ENCODE assay signal across 1 cellular context in the genomic region with DNA sequence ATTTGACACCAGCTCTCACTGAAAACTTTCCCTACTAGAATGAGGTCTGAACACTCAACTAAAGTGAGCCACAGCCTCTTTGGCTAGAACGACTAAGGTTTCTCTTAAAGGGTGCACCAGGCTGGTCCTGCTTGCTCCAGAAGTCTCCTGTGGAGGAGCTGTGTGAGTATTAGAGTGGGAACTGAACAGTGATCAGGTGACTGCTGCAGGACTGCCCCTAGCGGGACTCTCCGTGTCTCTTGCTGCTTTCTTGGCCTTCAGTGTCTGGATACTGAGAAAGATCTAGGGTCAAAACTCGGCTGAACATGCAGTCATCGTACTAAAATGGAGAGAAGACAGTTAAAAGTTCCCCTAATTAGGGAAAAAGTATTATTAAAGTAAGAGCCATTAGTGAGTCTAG.
TF ChIP-seq lines count a peak whose summit lies in the region.

No MANE protein-coding gene starts in this region.

TF ChIP-seq in K562, 482 proteins besides CTCF, POLR2A, EP300 and RAD21:
- TF ChIP-seq ZNF175 (CRISPR knock-in tag; IDR thresholded peaks at IDR 0.05; ENCODE audit: low read depth) (no peak), HDGF (IDR thresholded peaks at IDR 0.05) (no peak), TEAD1 (CRISPR knock-in tag; IDR thresholded peaks at IDR 0.05) (no peak), EP400 (IDR thresholded peaks at IDR 0.05) (no peak), POLR3G (IDR thresholded peaks at IDR 0.05; ENCODE audit: extremely low read depth, insufficient read length, insufficient replicate concordance) (no peak), SRSF7 (optimal IDR thresholded peaks at IDR 0.05; ENCODE audit: low read depth, low read length) (no peak), KAT2B (IDR thresholded peaks at IDR 0.05; ENCODE audit: low read depth, low read length) (no peak), ETS2 (tag; IDR thresholded peaks at IDR 0.05; ENCODE audit: borderline replicate concordance, poor library complexity, severe bottlenecking) (no peak), SP2 (IDR thresholded peaks at IDR 0.05; ENCODE audit: extremely low read depth, low read depth, low read length, poor library complexity, severe bottlenecking) (no peak), ILF3 (IDR thresholded peaks at IDR 0.05; ENCODE audit: borderline replicate concordance) (no peak)
- TF ChIP-seq, protein P1, sequence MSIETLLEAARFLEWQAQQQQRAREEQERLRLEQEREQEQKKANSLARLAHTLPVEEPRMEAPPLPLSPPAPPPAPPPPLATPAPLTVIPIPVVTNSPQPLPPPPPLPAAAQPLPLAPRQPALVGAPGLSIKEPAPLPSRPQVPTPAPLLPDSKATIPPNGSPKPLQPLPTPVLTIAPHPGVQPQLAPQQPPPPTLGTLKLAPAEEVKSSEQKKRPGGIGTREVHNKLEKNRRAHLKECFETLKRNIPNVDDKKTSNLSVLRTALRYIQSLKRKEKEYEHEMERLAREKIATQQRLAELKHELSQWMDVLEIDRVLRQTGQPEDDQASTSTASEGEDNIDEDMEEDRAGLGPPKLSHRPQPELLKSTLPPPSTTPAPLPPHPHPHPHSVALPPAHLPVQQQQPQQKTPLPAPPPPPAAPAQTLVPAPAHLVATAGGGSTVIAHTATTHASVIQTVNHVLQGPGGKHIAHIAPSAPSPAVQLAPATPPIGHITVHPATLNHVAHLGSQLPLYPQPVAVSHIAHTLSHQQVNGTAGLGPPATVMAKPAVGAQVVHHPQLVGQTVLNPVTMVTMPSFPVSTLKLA (conservative IDR thresholded peaks at IDR 0.05), result no peak
- TF ChIP-seq, protein P2, sequence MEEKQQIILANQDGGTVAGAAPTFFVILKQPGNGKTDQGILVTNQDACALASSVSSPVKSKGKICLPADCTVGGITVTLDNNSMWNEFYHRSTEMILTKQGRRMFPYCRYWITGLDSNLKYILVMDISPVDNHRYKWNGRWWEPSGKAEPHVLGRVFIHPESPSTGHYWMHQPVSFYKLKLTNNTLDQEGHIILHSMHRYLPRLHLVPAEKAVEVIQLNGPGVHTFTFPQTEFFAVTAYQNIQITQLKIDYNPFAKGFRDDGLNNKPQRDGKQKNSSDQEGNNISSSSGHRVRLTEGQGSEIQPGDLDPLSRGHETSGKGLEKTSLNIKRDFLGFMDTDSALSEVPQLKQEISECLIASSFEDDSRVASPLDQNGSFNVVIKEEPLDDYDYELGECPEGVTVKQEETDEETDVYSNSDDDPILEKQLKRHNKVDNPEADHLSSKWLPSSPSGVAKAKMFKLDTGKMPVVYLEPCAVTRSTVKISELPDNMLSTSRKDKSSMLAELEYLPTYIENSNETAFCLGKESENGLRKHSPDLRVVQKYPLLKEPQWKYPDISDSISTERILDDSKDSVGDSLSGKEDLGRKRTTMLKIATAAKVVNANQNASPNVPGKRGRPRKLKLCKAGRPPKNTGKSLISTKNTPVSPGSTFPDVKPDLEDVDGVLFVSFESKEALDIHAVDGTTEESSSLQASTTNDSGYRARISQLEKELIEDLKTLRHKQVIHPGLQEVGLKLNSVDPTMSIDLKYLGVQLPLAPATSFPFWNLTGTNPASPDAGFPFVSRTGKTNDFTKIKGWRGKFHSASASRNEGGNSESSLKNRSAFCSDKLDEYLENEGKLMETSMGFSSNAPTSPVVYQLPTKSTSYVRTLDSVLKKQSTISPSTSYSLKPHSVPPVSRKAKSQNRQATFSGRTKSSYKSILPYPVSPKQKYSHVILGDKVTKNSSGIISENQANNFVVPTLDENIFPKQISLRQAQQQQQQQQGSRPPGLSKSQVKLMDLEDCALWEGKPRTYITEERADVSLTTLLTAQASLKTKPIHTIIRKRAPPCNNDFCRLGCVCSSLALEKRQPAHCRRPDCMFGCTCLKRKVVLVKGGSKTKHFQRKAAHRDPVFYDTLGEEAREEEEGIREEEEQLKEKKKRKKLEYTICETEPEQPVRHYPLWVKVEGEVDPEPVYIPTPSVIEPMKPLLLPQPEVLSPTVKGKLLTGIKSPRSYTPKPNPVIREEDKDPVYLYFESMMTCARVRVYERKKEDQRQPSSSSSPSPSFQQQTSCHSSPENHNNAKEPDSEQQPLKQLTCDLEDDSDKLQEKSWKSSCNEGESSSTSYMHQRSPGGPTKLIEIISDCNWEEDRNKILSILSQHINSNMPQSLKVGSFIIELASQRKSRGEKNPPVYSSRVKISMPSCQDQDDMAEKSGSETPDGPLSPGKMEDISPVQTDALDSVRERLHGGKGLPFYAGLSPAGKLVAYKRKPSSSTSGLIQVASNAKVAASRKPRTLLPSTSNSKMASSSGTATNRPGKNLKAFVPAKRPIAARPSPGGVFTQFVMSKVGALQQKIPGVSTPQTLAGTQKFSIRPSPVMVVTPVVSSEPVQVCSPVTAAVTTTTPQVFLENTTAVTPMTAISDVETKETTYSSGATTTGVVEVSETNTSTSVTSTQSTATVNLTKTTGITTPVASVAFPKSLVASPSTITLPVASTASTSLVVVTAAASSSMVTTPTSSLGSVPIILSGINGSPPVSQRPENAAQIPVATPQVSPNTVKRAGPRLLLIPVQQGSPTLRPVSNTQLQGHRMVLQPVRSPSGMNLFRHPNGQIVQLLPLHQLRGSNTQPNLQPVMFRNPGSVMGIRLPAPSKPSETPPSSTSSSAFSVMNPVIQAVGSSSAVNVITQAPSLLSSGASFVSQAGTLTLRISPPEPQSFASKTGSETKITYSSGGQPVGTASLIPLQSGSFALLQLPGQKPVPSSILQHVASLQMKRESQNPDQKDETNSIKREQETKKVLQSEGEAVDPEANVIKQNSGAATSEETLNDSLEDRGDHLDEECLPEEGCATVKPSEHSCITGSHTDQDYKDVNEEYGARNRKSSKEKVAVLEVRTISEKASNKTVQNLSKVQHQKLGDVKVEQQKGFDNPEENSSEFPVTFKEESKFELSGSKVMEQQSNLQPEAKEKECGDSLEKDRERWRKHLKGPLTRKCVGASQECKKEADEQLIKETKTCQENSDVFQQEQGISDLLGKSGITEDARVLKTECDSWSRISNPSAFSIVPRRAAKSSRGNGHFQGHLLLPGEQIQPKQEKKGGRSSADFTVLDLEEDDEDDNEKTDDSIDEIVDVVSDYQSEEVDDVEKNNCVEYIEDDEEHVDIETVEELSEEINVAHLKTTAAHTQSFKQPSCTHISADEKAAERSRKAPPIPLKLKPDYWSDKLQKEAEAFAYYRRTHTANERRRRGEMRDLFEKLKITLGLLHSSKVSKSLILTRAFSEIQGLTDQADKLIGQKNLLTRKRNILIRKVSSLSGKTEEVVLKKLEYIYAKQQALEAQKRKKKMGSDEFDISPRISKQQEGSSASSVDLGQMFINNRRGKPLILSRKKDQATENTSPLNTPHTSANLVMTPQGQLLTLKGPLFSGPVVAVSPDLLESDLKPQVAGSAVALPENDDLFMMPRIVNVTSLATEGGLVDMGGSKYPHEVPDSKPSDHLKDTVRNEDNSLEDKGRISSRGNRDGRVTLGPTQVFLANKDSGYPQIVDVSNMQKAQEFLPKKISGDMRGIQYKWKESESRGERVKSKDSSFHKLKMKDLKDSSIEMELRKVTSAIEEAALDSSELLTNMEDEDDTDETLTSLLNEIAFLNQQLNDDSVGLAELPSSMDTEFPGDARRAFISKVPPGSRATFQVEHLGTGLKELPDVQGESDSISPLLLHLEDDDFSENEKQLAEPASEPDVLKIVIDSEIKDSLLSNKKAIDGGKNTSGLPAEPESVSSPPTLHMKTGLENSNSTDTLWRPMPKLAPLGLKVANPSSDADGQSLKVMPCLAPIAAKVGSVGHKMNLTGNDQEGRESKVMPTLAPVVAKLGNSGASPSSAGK (IDR thresholded peaks at IDR 0.05), result no peak
- TF ChIP-seq, protein P3, sequence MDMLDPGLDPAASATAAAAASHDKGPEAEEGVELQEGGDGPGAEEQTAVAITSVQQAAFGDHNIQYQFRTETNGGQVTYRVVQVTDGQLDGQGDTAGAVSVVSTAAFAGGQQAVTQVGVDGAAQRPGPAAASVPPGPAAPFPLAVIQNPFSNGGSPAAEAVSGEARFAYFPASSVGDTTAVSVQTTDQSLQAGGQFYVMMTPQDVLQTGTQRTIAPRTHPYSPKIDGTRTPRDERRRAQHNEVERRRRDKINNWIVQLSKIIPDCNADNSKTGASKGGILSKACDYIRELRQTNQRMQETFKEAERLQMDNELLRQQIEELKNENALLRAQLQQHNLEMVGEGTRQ (CRISPR knock-in tag; IDR thresholded peaks at IDR 0.05), result peak; percentile 36; the same call in 1 of the 2 replicates
- TF ChIP-seq, protein P4, sequence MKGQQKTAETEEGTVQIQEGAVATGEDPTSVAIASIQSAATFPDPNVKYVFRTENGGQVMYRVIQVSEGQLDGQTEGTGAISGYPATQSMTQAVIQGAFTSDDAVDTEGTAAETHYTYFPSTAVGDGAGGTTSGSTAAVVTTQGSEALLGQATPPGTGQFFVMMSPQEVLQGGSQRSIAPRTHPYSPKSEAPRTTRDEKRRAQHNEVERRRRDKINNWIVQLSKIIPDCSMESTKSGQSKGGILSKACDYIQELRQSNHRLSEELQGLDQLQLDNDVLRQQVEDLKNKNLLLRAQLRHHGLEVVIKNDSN (CRISPR knock-in tag; IDR thresholded peaks at IDR 0.05), result peak; percentile 23; the same call in 1 of the 2 replicates
- TF ChIP-seq, protein P5, sequence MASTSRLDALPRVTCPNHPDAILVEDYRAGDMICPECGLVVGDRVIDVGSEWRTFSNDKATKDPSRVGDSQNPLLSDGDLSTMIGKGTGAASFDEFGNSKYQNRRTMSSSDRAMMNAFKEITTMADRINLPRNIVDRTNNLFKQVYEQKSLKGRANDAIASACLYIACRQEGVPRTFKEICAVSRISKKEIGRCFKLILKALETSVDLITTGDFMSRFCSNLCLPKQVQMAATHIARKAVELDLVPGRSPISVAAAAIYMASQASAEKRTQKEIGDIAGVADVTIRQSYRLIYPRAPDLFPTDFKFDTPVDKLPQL (IDR thresholded peaks at IDR 0.05; ENCODE audit: extremely low read depth, insufficient read length), result no peak
